1 cellular context compared by ENCODE assay signal in the genomic region with DNA sequence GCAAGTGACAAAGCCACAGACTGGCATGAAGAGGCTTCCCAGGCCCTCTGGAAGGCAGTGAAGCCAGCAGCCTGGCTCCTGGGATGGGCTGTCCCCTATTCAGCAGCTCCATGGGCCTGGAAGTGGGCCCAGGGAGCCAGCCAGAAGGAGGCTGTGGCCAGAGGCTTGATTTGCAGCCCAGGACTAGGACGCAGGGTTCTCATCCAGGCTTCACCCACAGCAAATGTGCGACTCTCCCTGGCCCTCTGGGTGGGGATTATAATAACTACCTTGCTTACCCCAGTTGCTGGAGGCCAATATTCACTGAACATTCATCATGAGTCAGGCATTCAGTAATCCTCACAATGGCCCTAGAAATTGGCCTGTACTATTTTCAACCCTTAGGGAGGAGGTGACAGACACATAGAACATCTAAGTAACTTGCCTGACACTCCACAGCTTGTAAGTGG.
TF ChIP-seq lines count a peak whose summit lies in the region.

No MANE protein-coding gene starts in this region.

TF ChIP-seq in HepG2, 621 proteins besides CTCF, POLR2A, EP300 and RAD21:
- no peak for TF ChIP-seq PHF8 (CRISPR knock-in tag; IDR thresholded peaks at IDR 0.05)
- no peak for TF ChIP-seq ZNF605 (CRISPR knock-in tag; IDR thresholded peaks at IDR 0.05)
- TF ChIP-seq ZNF251 (CRISPR knock-in tag; IDR thresholded peaks at IDR 0.05) = no peak
- no peak for TF ChIP-seq TMF1 (CRISPR knock-in tag; IDR thresholded peaks at IDR 0.05; ENCODE audit: low read depth)
- TF ChIP-seq ZNF709 (CRISPR knock-in tag; IDR thresholded peaks at IDR 0.05) = no peak
- TF ChIP-seq THAP9 (CRISPR knock-in tag; IDR thresholded peaks at IDR 0.05; ENCODE audit: borderline replicate concordance) = no peak
- no peak for TF ChIP-seq ATF7 (IDR thresholded peaks at IDR 0.05)
- TF ChIP-seq ATF7 (CRISPR knock-in tag; IDR thresholded peaks at IDR 0.05) = no peak
